15 cellular contexts compared by ENCODE assay signal in genomic region chr7:34277016-34277800, GRCh38.
DNase-seq lines count a peak whose midpoint lies in the region; ATAC-seq and TF ChIP-seq lines count a peak whose summit lies in the region.
"Had no signal": no experiment of that assay in that cellular context is flagged by ENCODE, and none has a peak within 500 bp of the region (broad histone marks: within the 10 kb centered on the region; RNA-seq: fewer than 3 reads in every experiment).

No MANE protein-coding gene starts in this region.

- peaks cover 10% of the 10 kb centered on the region; the same call in 2 of the 3 replicates for H3K36me3 Mint-ChIP-seq in GM23338 (ENCODE audit: low read depth)
- H3K36me3 Mint-ChIP-seq: natural killer cell treated with Interleukin-12 subunit alpha and Interleukin-12 subunit beta and Interleukin-15 and Interleukin-18, amount 100 ng/mL, for 72 hours had no signal

- H3K4me3 ChIP-seq in GM23338 (no peak overlapping the region), NB4 (ENCODE audit: low read depth, low read length) (no peak overlapping the region), fibroblast of mammary gland (ENCODE audit: control insufficient read depth, low read depth, low read length) (no peak overlapping the region)
- H3K4me3 ChIP-seq: tibial artery had no signal

- no peak overlapping the region for H3K27ac ChIP-seq in GM23338 (ENCODE audit: low read depth)
- H3K27ac ChIP-seq: tibial artery had no signal

- no peak overlapping the region for H2AFZ ChIP-seq in GM23338

- H3K27ac Mint-ChIP-seq in GM23338 = no peak overlapping the region
- H3K27ac Mint-ChIP-seq: natural killer cell treated with Interleukin-12 subunit alpha and Interleukin-12 subunit beta and Interleukin-15 and Interleukin-18, amount 100 ng/mL, for 72 hours had no signal

- H3K9me2 ChIP-seq in GM23338 (ENCODE audit: insufficient read depth) = peaks cover 7% of the 10 kb centered on the region; the same call in 1 of the 2 replicates

- H3K36me3 ChIP-seq in GM23338 (ENCODE audit: insufficient read depth) = no peaks in the 10 kb centered on the region; the same call in 1 of the 2 replicates
- H3K36me3 ChIP-seq: tibial artery had no signal

- no peaks in the 10 kb centered on the region for H3K27me3 ChIP-seq in GM23338 (ENCODE audit: insufficient read depth)
- H3K27me3 ChIP-seq: tibial artery had no signal

- no peak for TF ChIP-seq CTCF in GM23338 (conservative IDR thresholded peaks at IDR 0.05; ENCODE audit: low read depth in 2 of 2)
- TF ChIP-seq CTCF in NB4 (IDR thresholded peaks at IDR 0.05; ENCODE audit: low read depth, low read length) = no peak
- TF ChIP-seq CTCF in fibroblast of mammary gland (conservative IDR thresholded peaks at IDR 0.05; ENCODE audit: control insufficient read depth, insufficient read depth, low read depth, low read length) = no peak

- H3K4me1 ChIP-seq in GM23338 (ENCODE audit: insufficient read depth) = no peaks in the 10 kb centered on the region
- H3K4me1 ChIP-seq: tibial artery had no signal

- 0 out of 3 replicates have a peak, but pooled peaks cover 3% of the 10 kb centered on the region for H3K4me1 Mint-ChIP-seq in GM23338

- H3K27me3 Mint-ChIP-seq in GM23338 (ENCODE audit: insufficient read depth, low read depth, poor library complexity) = no peaks in the 10 kb centered on the region
- H3K27me3 Mint-ChIP-seq: natural killer cell treated with Interleukin-12 subunit alpha and Interleukin-12 subunit beta and Interleukin-15 and Interleukin-18, amount 100 ng/mL, for 72 hours had no signal

- no peak overlapping the region for H3K4me2 ChIP-seq in GM23338

- ATAC-seq in GM18502 (IDR thresholded peaks at IDR 0.05; ENCODE audit: poor library complexity, unreplicated experiment) = peak; percentile 50
- no peak for ATAC-seq in GM23338
- ATAC-seq: natural killer cell treated with Interleukin-12 subunit alpha and Interleukin-12 subunit beta and Interleukin-15 and Interleukin-18, amount 100 ng/mL, for 72 hours; Panc1 had no signal

- no peak for TF ChIP-seq POLR2A in NB4 (IDR thresholded peaks at IDR 0.05; ENCODE audit: extremely low read depth, insufficient read length)

- DNase-seq in GM23338 (ENCODE audit: low spot score) = peak; percentile 7
- peak; percentile 57 for DNase-seq in NB4 (ENCODE audit: low read depth)
- peak; percentile 25 for DNase-seq in fibroblast of mammary gland (ENCODE audit: low read depth)
- DNase-seq in activated CD8-positive, alpha-beta memory T cell treated with anti-CD3 and anti-CD28 coated beads, Interleukin-2, amount 50 U/mL, for 4 hours = no peak
- no peak for DNase-seq in HuH-7 (ENCODE audit: low spot score)
- no peak for DNase-seq in cerebellum (ENCODE audit: low spot score)
- no peak for DNase-seq in kidney tubule cell (ENCODE audit: low spot score)
- DNase-seq: caudate nucleus; H7; hypothalamus; stimulated activated CD4-positive, alpha-beta T cell treated with anti-CD3 and anti-CD28 coated beads, Interleukin-4, amount 100 ng/mL, for 1 hour; tibial artery had no signal

- no peaks in the 10 kb centered on the region for H4K20me1 ChIP-seq in GM23338 (replicated peaks; ENCODE audit: insufficient read depth)

- H3F3A ChIP-seq in GM23338 (replicated peaks; ENCODE audit: low read depth) = no peaks in the 10 kb centered on the region

- H3K4me3 Mint-ChIP-seq in GM23338 = no peak overlapping the region
- H3K4me3 Mint-ChIP-seq: natural killer cell treated with Interleukin-12 subunit alpha and Interleukin-12 subunit beta and Interleukin-15 and Interleukin-18, amount 100 ng/mL, for 72 hours had no signal

- H3K9me3 Mint-ChIP-seq in GM23338 = peaks cover 14% of the 10 kb centered on the region

- H3K79me2 ChIP-seq in GM23338 (replicated peaks; ENCODE audit: insufficient read depth) = no peaks in the 10 kb centered on the region

TF ChIP-seq in GM23338, 12 proteins besides CTCF, POLR2A, EP300 and RAD21:
- TF ChIP-seq EZH2phosphoT487 (IDR thresholded peaks at IDR 0.05; ENCODE audit: unreplicated experiment) = no peak
- TF ChIP-seq ZNF114 (CRISPR knock-in tag; IDR thresholded peaks at IDR 0.05) = no peak
- TF ChIP-seq EZH2 (IDR thresholded peaks at IDR 0.05; ENCODE audit: low read depth, unreplicated experiment) = no peak
- no peak for TF ChIP-seq ETS1 (IDR thresholded peaks at IDR 0.05)
- TF ChIP-seq REST (IDR thresholded peaks at IDR 0.05; ENCODE audit: unreplicated experiment) = no peak
- no peak for TF ChIP-seq ZNF331 (CRISPR knock-in tag; IDR thresholded peaks at IDR 0.05; ENCODE audit: low read depth)

Comparison
In these comparisons a context has a peak if more than half of its experiments do, and no peak if none do; other contexts are left out.
1. DNase-seq: peak in GM23338 (single experiment), NB4 (single experiment) and fibroblast of mammary gland (single experiment); none in activated CD8-positive, alpha-beta memory T cell treated with anti-CD3 and anti-CD28 coated beads, Interleukin-2, amount 50 U/mL, for 4 hours (single experiment), HuH-7 (single experiment), cerebellum (single experiment) and kidney tubule cell (single experiment).